Comparison of ENCODE assay signal across 1 cellular context in genomic region chr17:1454541-1454940, GRCh38.
TF ChIP-seq lines count a peak whose summit lies in the region.

No MANE protein-coding gene starts in this region.

TF ChIP-seq in liver, 16 proteins besides CTCF, POLR2A, EP300 and RAD21 (continued from another document):
- TF ChIP-seq, protein P1, sequence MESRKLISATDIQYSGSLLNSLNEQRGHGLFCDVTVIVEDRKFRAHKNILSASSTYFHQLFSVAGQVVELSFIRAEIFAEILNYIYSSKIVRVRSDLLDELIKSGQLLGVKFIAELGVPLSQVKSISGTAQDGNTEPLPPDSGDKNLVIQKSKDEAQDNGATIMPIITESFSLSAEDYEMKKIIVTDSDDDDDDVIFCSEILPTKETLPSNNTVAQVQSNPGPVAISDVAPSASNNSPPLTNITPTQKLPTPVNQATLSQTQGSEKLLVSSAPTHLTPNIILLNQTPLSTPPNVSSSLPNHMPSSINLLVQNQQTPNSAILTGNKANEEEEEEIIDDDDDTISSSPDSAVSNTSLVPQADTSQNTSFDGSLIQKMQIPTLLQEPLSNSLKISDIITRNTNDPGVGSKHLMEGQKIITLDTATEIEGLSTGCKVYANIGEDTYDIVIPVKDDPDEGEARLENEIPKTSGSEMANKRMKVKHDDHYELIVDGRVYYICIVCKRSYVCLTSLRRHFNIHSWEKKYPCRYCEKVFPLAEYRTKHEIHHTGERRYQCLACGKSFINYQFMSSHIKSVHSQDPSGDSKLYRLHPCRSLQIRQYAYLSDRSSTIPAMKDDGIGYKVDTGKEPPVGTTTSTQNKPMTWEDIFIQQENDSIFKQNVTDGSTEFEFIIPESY (IDR thresholded peaks at IDR 0.05): no peak
- TF ChIP-seq YY1 (IDR thresholded peaks at IDR 0.05): no peak
TF ChIP-seq in liver: peak in this region for 0.
